Comparison of ENCODE assay signal across 8 cellular contexts in the genomic region with DNA sequence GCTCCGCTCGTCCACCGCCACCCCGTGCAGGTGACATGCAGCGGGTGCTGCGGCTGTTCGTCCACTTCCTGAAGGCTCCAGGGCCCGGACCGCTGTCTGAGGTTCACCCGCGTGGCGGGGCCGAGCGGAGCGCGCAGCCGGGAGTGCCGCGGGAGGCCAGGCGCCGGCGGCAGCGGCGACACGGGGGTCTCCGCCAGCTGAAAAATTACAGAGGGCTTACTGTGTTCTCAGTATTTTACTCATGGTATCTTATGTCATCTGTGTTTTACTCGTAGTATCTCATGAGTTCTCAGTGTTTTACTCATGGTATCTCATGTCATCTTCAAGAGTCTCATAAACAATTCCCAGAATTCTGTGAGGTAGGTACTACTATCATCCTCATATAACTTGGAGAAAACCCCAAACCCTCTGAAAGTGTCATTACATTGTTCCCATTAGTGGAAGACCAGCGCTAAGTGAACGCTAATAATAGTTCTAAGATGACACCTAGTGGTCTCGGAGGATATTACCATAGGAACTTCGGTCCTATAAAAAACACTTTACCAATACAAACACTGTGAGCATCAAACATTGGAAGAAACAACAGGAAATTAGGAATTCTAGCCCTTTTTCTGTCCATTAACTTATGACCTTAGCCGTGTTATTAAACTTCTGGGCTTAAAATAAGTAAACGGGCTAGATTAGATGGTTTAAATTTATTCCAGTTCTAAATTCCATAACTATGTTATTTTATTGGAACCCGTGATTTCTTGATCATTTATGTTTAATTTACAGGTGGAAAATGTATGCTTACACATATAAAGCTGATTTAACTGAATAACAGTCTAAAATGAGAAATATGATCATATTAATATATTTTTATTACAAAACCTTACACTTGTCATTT. TPM values are rescaled to one million over a fixed set of nuclear protein-coding genes. Genes with fewer than 3 reads are reported as not detected.
DNase-seq lines count a peak whose midpoint lies in the region; ATAC-seq and TF ChIP-seq lines count a peak whose summit lies in the region.

No MANE protein-coding gene starts in this region.

- ATAC-seq in HG02678 (IDR thresholded peaks at IDR 0.05; ENCODE audit: unreplicated experiment), result peak; percentile 83
- peak; percentile 73 for ATAC-seq in central memory CD8-positive, alpha-beta T cell (replicated peaks; ENCODE audit: extremely low read depth, poor library complexity, severe bottlenecking)

- H3K36me3 Mint-ChIP-seq in central memory CD8-positive, alpha-beta T cell (ENCODE audit: insufficient read depth), result no peaks in the 10 kb centered on the region

- no peaks in the 10 kb centered on the region for H3K4me1 Mint-ChIP-seq in central memory CD8-positive, alpha-beta T cell

- DNase-seq in A172 (ENCODE audit: low spot score) (peak; percentile 45), GM12865 (ENCODE audit: low read depth) (peak; percentile 75), NCI-H1417 (lab: John Stamatoyannopoulos, UW) (peak; percentile 53 to 85 (median 84)), T-helper 1 cell (peak in 3 of 5 donors; percentile 6 to 49 (median 16)), kidney epithelial cell (ENCODE audit: low read depth) (no peak)
- no peak for DNase-seq in central memory CD8-positive, alpha-beta T cell (ENCODE audit: low spot score in 2 of 2)
- DNase-seq in stimulated activated CD4-positive, alpha-beta T cell treated with anti-CD3 and anti-CD28 coated beads, Interleukin-1b, Interleukin-23, amount 100 ng/mL, for 4 hours (ENCODE audit: low read depth in 2 of 2), result peak; percentile 6 to 10

- no peaks in the 10 kb centered on the region for H3K27me3 ChIP-seq in kidney epithelial cell (ENCODE audit: control insufficient read depth, insufficient read depth, low read length)

- H3K4me3 Mint-ChIP-seq in central memory CD8-positive, alpha-beta T cell, result peak overlapping the region; percentile 65

- H3K36me3 ChIP-seq in kidney epithelial cell (ENCODE audit: control insufficient read depth, insufficient read depth, low read length), result no peaks in the 10 kb centered on the region

- no peak overlapping the region for H3K27ac Mint-ChIP-seq in central memory CD8-positive, alpha-beta T cell (ENCODE audit: low read depth)

- no peaks in the 10 kb centered on the region for H3K9me3 Mint-ChIP-seq in central memory CD8-positive, alpha-beta T cell

- H3K4me3 ChIP-seq in GM12865 (ENCODE audit: low read depth, low read length), result peak overlapping the region; percentile 57
- peak overlapping the region; percentile 37 for H3K4me3 ChIP-seq in kidney epithelial cell (ENCODE audit: low read depth, low read length)

- TF ChIP-seq CTCF in GM12865 (IDR thresholded peaks at IDR 0.05; ENCODE audit: insufficient read depth, low read depth, low read length, missing control alignments) (peak; percentile 59), kidney epithelial cell (IDR thresholded peaks at IDR 0.05; ENCODE audit: insufficient read depth, low read length, poor library complexity, severe bottlenecking) (peak; percentile 52)

- peaks cover 9% of the 10 kb centered on the region for H3K27me3 Mint-ChIP-seq in central memory CD8-positive, alpha-beta T cell

RNA-seq across cellular contexts. Expression of a gene that starts 32.4 kb away (rescaled TPM):
- total RNA-seq in A172 (2014; rRNA removed; shearing (Covaris generic)), result 0.71 and 0.74 TPM in 2 replicates
- 3.7 and 6.5 TPM in 2 replicates for total RNA-seq in kidney epithelial cell

Comparison
In these comparisons a context has a peak if more than half of its experiments do, and no peak if none do; other contexts are left out.
1. DNase-seq: peak in A172 (single experiment), GM12865 (single experiment), NCI-H1417 (3 of 3), T-helper 1 cell (3 of 5) and stimulated activated CD4-positive, alpha-beta T cell treated with anti-CD3 and anti-CD28 coated beads, Interleukin-1b, Interleukin-23, amount 100 ng/mL, for 4 hours (2 of 2); none in central memory CD8-positive, alpha-beta T cell (0 of 2) and kidney epithelial cell (single experiment).